In genomic region chr13:44331446-44331845, GRCh38 we compare ENCODE assay signal across 12 cellular contexts. TPM values are rescaled to one million over a fixed set of nuclear protein-coding genes. Genes with fewer than 3 reads are reported as not detected.
A peak's percentile ranks its signal among the peaks of the same experiment; 100 is the strongest.
DNase-seq lines count a peak whose midpoint lies in the region; ATAC-seq and TF ChIP-seq lines count a peak whose summit lies in the region.
"Had no signal": no experiment of that assay in that cellular context is flagged by ENCODE, and none has a peak within 500 bp of the region (broad histone marks: within the 10 kb centered on the region; RNA-seq: fewer than 3 reads in every experiment).

No MANE protein-coding gene starts in this region.

- H3K9me2 ChIP-seq in OCI-LY7 (ENCODE audit: insufficient read depth, low read length): no peaks in the 10 kb centered on the region

- peak overlapping the region; percentile 33 for H3K27ac Mint-ChIP-seq in neural progenitor cell
- H3K27ac Mint-ChIP-seq in T-helper 17 cell: no peak overlapping the region
- H3K27ac Mint-ChIP-seq: T-helper 2 cell treated with Interferon-gamma antibody and Interleukin-4, amounts not matched to agents 5 μg/mL and 100 μg/mL, for 36 hours had no signal

- H3K79me2 ChIP-seq in neural progenitor cell (ENCODE audit: low read depth) (no peaks in the 10 kb centered on the region), OCI-LY7 (ENCODE audit: insufficient read depth, low read depth, low read length) (no peaks in the 10 kb centered on the region)

- no peak for TF ChIP-seq CTCF in neural progenitor cell (IDR thresholded peaks at IDR 0.05)
- TF ChIP-seq CTCF in OCI-LY7 (conservative IDR thresholded peaks at IDR 0.05; ENCODE audit: low read length): no peak

- peak; percentile 37 for DNase-seq in stimulated activated CD4-positive, alpha-beta T cell treated with anti-CD3 and anti-CD28 coated beads, Interleukin-15, amount 100 ng/mL, for 24 hours
- no peak for DNase-seq in stimulated activated CD4-positive, alpha-beta T cell treated with anti-CD3 and anti-CD28 coated beads, Interleukin-12 subunit alpha, Interleukin-12 subunit beta, amount 100 ng/mL, for 4 hours
- DNase-seq in neural progenitor cell (ENCODE audit: low spot score) (no peak), aorta (no peak), T-helper 17 cell (no peak), OCI-LY7 (ENCODE audit: low spot score) (no peak)
- DNase-seq: KBM-7, NCI-H2081 treated with DMSO at 0.1 percent for 48 hours, small intestine had no signal

- H3K36me3 ChIP-seq in neural progenitor cell (no peaks in the 10 kb centered on the region), aorta (ENCODE audit: control insufficient read depth in 1 of 2, insufficient read depth in 2 of 2, low read length in 1 of 2) (no peaks in the 10 kb centered on the region), OCI-LY7 (ENCODE audit: insufficient read depth, low read length) (no peaks in the 10 kb centered on the region)

- H3K4me2 ChIP-seq in neural progenitor cell: no peak overlapping the region
- H3K4me2 ChIP-seq in OCI-LY7 (ENCODE audit: low read length): no peak overlapping the region

- no peaks in the 10 kb centered on the region for H3F3A ChIP-seq in neural progenitor cell (ENCODE audit: low read depth)

- H3K9me3 Mint-ChIP-seq in neural progenitor cell: peaks cover 28% of the 10 kb centered on the region
- H3K9me3 Mint-ChIP-seq: T-helper 2 cell treated with Interferon-gamma antibody and Interleukin-4, amounts not matched to agents 5 μg/mL and 100 μg/mL, for 36 hours had no signal

- H3K4me3 Mint-ChIP-seq in neural progenitor cell: no peak overlapping the region
- no peak overlapping the region for H3K4me3 Mint-ChIP-seq in T-helper 17 cell
- H3K4me3 Mint-ChIP-seq: T-helper 2 cell treated with Interferon-gamma antibody and Interleukin-4, amounts not matched to agents 5 μg/mL and 100 μg/mL, for 36 hours had no signal

- H4K20me1 ChIP-seq in neural progenitor cell (ENCODE audit: low read depth) (no peaks in the 10 kb centered on the region), OCI-LY7 (ENCODE audit: insufficient read depth, low read length) (no peaks in the 10 kb centered on the region)

- ATAC-seq in aorta (ENCODE audit: low FRiP score) (peak; percentile 15), GM18873 (IDR thresholded peaks at IDR 0.05; ENCODE audit: low FRiP score, unreplicated experiment) (no peak), T-helper 17 cell (no peak)

- H3K27me3 Mint-ChIP-seq in neural progenitor cell (ENCODE audit: insufficient read depth, low read depth): peaks cover 20% of the 10 kb centered on the region
- peaks cover 40% of the 10 kb centered on the region for H3K27me3 Mint-ChIP-seq in T-helper 17 cell

- H3K4me1 ChIP-seq in neural progenitor cell (peaks cover 14% of the 10 kb centered on the region), aorta (ENCODE audit: control insufficient read depth in 1 of 2, insufficient read depth in 2 of 2, low read length in 2 of 2) (peaks cover 0 to 5% of the 10 kb centered on the region in 2 donors), OCI-LY7 (ENCODE audit: insufficient read depth, low read length, poor library complexity, severe bottlenecking) (no peaks in the 10 kb centered on the region)

- peak overlapping the region; percentile 85 for H3K27ac ChIP-seq in cingulate gyrus (ENCODE audit: low read depth, low read length)
- no peak overlapping the region for H3K27ac ChIP-seq in neural progenitor cell
- peak overlapping the region; percentile 45 to 61 for H3K27ac ChIP-seq in aorta (ENCODE audit: low read depth in 1 of 2, low read length in 2 of 2)
- H3K27ac ChIP-seq in OCI-LY7 (ENCODE audit: low read depth, low read length, poor library complexity, severe bottlenecking): no peak overlapping the region

- H3K4me1 Mint-ChIP-seq in neural progenitor cell (peaks cover 39% of the 10 kb centered on the region), T-helper 17 cell (no peaks in the 10 kb centered on the region)

- CTCF ChIA-PET in OCI-LY7 (lab: Charles Lee; ENCODE audit: unreplicated experiment): no interaction called here

- intact Hi-C loops in aorta (cut with DNase I) (no loop called here), OCI-LY7 (cut with micrococcal nuclease; ENCODE audit: unreplicated experiment) (no loop called here)

- 53 to 59% methylated on average over 4 of the region's 4 CpGs for WGBS in aorta, 2 donors

- no peaks in the 10 kb centered on the region for H3K9me3 ChIP-seq in neural progenitor cell (ENCODE audit: low read depth)
- H3K9me3 ChIP-seq in aorta (ENCODE audit: control insufficient read depth, low read length): no peaks in the 10 kb centered on the region
- H3K9me3 ChIP-seq in T-helper 17 cell (ENCODE audit: control insufficient read depth, low read length, poor library complexity, severe bottlenecking): no peaks in the 10 kb centered on the region
- no peaks in the 10 kb centered on the region for H3K9me3 ChIP-seq in OCI-LY7 (ENCODE audit: low read length)

- H3K36me3 Mint-ChIP-seq in neural progenitor cell (no peaks in the 10 kb centered on the region), T-helper 17 cell (ENCODE audit: low read depth) (peaks cover 3% of the 10 kb centered on the region)

- no TSS peak for BruUV-seq in OCI-LY7 (replicated peaks; lab: Mats Ljungman, UMichigan)

- no peak overlapping the region for H3K9ac ChIP-seq in neural progenitor cell

- H2AFZ ChIP-seq in neural progenitor cell (replicated peaks) (no peak overlapping the region), OCI-LY7 (ENCODE audit: low read length) (no peak overlapping the region)

- H3K4me3 ChIP-seq in neural progenitor cell (no peak overlapping the region), aorta (ENCODE audit: low read length in 2 of 2) (no peak overlapping the region), OCI-LY7 (ENCODE audit: low read depth, low read length, poor library complexity, severe bottlenecking) (no peak overlapping the region)

- POLR2A ChIA-PET in OCI-LY7 (lab: Charles Lee): no interaction called here

- no peaks in the 10 kb centered on the region for H3K27me3 ChIP-seq in neural progenitor cell
- no peaks in the 10 kb centered on the region for H3K27me3 ChIP-seq in aorta (ENCODE audit: control insufficient read depth in 1 of 2, insufficient read depth in 2 of 2, low read length in 1 of 2)

RNA-seq across cellular contexts. Expression of gene SERP2, which starts 42.2 kb away (rescaled TPM):
- total RNA-seq in neural progenitor cell (ENCODE audit: low replicate concordance) (2.5 and 8.1 TPM in 2 replicates), aorta (1 to 10 TPM; 3.4 to 5.2 TPM), T-helper 17 cell (not detected), OCI-LY7 (2022) (not detected in 2 replicates)
- 10 to 100 TPM; 11.4 to 13.4 TPM for polyA plus RNA-seq in aorta
- not detected in 2 replicates for total RNA-seq in OCI-LY7 (2014; rRNA removed; shearing (Covaris generic))

Comparison
In these comparisons a context has a peak if more than half of its experiments do, and no peak if none do; other contexts are left out.
1. H3K27ac ChIP-seq: peak in cingulate gyrus (single experiment) and aorta (2 of 2); none in neural progenitor cell (single experiment) and OCI-LY7 (single experiment).